1 cellular context compared by ENCODE assay signal in the genomic region with DNA sequence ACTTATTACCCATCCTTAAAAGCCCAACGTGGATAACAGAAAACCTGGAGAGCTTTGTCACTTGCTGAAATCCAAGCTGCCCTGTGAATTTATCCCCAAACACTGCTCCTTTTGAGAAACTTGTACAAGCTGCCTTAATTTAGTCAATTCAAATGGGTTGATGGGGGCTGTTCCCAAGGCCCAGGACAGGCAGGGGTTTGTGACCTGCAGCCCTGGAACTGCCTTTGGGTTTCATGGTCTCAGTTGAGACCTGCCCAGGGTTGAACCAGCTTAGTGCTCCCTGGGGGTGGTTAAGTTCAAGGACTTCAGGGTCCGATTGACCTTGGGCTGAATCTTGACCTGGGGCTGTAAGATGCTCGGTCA.
A peak's percentile ranks its signal among the peaks of the same experiment; 100 is the strongest.
TF ChIP-seq lines count a peak whose summit lies in the region.

No MANE protein-coding gene starts in this region.

TF ChIP-seq in HepG2, 621 proteins besides CTCF, POLR2A, EP300 and RAD21:
- TF ChIP-seq, protein P1, sequence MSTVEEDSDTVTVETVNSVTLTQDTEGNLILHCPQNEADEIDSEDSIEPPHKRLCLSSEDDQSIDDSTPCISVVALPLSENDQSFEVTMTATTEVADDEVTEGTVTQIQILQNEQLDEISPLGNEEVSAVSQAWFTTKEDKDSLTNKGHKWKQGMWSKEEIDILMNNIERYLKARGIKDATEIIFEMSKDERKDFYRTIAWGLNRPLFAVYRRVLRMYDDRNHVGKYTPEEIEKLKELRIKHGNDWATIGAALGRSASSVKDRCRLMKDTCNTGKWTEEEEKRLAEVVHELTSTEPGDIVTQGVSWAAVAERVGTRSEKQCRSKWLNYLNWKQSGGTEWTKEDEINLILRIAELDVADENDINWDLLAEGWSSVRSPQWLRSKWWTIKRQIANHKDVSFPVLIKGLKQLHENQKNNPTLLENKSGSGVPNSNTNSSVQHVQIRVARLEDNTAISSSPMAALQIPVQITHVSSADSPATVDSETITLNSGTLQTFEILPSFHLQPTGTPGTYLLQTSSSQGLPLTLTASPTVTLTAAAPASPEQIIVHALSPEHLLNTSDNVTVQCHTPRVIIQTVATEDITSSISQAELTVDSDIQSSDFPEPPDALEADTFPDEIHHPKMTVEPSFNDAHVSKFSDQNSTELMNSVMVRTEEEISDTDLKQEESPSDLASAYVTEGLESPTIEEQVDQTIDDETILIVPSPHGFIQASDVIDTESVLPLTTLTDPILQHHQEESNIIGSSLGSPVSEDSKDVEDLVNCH (CRISPR knock-in tag; IDR thresholded peaks at IDR 0.05) = no peak
- TF ChIP-seq U2AF1 (optimal IDR thresholded peaks at IDR 0.05; ENCODE audit: low read depth, low read length) (no peak), ARNT (IDR thresholded peaks at IDR 0.05) (no peak), ZNF629 (CRISPR knock-in tag; conservative IDR thresholded peaks at IDR 0.05) (peak; percentile 29; the same call in 1 of the 2 replicates), YEATS2 (CRISPR knock-in tag; IDR thresholded peaks at IDR 0.05; ENCODE audit: borderline replicate concordance) (no peak)
- TF ChIP-seq, protein P2, sequence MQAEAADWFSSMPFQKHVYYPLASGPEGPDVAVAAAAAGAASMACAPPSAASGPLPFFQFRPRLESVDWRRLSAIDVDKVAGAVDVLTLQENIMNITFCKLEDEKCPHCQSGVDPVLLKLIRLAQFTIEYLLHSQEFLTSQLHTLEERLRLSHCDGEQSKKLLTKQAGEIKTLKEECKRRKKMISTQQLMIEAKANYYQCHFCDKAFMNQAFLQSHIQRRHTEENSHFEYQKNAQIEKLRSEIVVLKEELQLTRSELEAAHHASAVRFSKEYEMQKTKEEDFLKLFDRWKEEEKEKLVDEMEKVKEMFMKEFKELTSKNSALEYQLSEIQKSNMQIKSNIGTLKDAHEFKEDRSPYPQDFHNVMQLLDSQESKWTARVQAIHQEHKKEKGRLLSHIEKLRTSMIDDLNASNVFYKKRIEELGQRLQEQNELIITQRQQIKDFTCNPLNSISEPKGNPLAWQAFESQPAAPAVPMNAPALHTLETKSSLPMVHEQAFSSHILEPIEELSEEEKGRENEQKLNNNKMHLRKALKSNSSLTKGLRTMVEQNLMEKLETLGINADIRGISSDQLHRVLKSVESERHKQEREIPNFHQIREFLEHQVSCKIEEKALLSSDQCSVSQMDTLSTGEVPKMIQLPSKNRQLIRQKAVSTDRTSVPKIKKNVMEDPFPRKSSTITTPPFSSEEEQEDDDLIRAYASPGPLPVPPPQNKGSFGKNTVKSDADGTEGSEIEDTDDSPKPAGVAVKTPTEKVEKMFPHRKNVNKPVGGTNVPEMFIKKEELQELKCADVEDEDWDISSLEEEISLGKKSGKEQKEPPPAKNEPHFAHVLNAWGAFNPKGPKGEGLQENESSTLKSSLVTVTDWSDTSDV (CRISPR knock-in tag; IDR thresholded peaks at IDR 0.05) = no peak
